ENCODE assay signal across 14 cellular contexts in the genomic region with DNA sequence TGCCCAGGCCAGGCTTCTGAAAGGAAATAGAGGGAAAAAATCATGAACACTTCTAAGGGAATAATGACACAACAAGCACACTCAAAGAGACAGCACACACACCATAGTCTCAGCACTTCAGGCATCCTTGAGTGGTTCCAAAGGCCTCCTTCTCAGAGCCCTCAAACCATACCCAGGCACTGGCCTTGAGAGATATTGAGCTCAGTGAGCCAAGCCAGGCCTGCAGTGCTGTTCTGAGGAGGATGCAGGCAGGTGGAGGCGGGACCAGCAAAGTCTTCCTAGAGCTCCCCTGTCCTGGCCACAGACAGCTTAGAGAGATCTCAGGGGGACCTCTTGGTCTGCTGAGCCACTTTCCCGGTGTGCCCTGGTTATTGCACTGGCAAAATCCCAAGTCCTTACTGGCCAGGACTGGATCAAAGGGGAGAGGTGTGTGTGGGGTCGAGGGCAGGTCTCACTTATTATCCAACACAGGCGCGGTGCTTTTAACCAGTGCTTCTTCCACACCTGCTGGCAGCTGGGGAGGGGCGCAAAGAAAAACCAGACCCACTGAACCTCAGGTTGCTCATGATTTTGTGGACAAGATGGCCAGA.
DNase-seq lines count a peak whose midpoint lies in the region; ATAC-seq, FAIRE-seq and TF ChIP-seq lines count a peak whose summit lies in the region.
"Had no signal": no experiment of that assay in that cellular context is flagged by ENCODE, and none has a peak within 500 bp of the region (broad histone marks: within the 10 kb centered on the region; RNA-seq: fewer than 3 reads in every experiment).

No MANE protein-coding gene starts in this region.

- no peaks in the 10 kb centered on the region for H3K27me3 ChIP-seq in astrocyte (ENCODE audit: insufficient read depth, low read length)
- H3K27me3 ChIP-seq in transverse colon = no peaks in the 10 kb centered on the region

- peaks cover 18% of the 10 kb centered on the region for H3K4me1 ChIP-seq in astrocyte (ENCODE audit: insufficient read depth, low read length)
- peaks cover 0 to 41% (median 8%) of the 10 kb centered on the region in 4 donors for H3K4me1 ChIP-seq in transverse colon

- intact Hi-C loops in cardiac septum (cut with DNase I) (no loop called here), Right ventricle myocardium inferior (cut with DNase I) (no loop called here), transverse colon (cut with DNase I; ENCODE audit: low total_unique reads) (no loop called here)

- no peaks in the 10 kb centered on the region for H3K79me2 ChIP-seq in astrocyte (ENCODE audit: insufficient read depth, low read length)

- peaks cover 2% of the 10 kb centered on the region for H3K36me3 Mint-ChIP-seq in astrocyte (ENCODE audit: low read depth, unreplicated experiment)
- no peaks in the 10 kb centered on the region for H3K36me3 Mint-ChIP-seq in nephron (ENCODE audit: low read depth)

- no peaks in the 10 kb centered on the region for H3K9me3 ChIP-seq in astrocyte (ENCODE audit: insufficient read depth, low read depth, low read length)
- no peaks in the 10 kb centered on the region for H3K9me3 ChIP-seq in transverse colon

- H3K4me3 ChIP-seq in astrocyte (ENCODE audit: insufficient read depth, low read depth, low read length) (no peak overlapping the region), transverse colon (no peak overlapping the region)

- H3K9ac ChIP-seq in astrocyte (ENCODE audit: low read length) = no peak overlapping the region

- in situ Hi-C loops in transverse colon (cut with MboI; ENCODE audit: low pct_ligation_motif_present in 1 of 4, low pct_unique_long_range_greater_than_20kb in 1 of 4, low sequenced_read_pairs in 3 of 4) = no loop called here

- no peaks in the 10 kb centered on the region for H4K20me1 ChIP-seq in astrocyte (ENCODE audit: insufficient read depth, low read length)

- H3K4me2 ChIP-seq in astrocyte (ENCODE audit: low read length) = no peak overlapping the region

- H3K27me3 Mint-ChIP-seq in astrocyte (ENCODE audit: low read depth, unreplicated experiment) (peaks cover 3% of the 10 kb centered on the region), nephron (ENCODE audit: low read depth) (no peaks in the 10 kb centered on the region)

- H3K36me3 ChIP-seq in astrocyte (ENCODE audit: insufficient read depth, low read length) (no peaks in the 10 kb centered on the region), transverse colon (no peaks in the 10 kb centered on the region)

- DNase-seq in cardiac septum (ENCODE audit: low spot score) (peak; percentile 73), Right ventricle myocardium inferior (ENCODE audit: missing footprints) (no peak), astrocyte (ENCODE audit: low read depth) (no peak), transverse colon (no peak), Kasumi-1 (lab: John Stamatoyannopoulos, UW) (no peak), COLO829 (ENCODE audit: low spot score) (no peak), ureter (ENCODE audit: low spot score) (no peak)
- DNase-seq: activated effector memory CD4-positive, alpha-beta T cell treated with Interleukin-2 at 50 U/mL for 16 hours; hypothalamus; NCI-H1105 treated with DMSO at 0.1 percent for 48 hours; NCI-H510A had no signal

- no peak for TF ChIP-seq CTCF in astrocyte (IDR thresholded peaks at IDR 0.05; ENCODE audit: insufficient read depth, low read depth, low read length)
- no peak for TF ChIP-seq CTCF in nephron (IDR thresholded peaks at IDR 0.05; ENCODE audit: unreplicated experiment in 3 of 3)
- no peak for TF ChIP-seq CTCF in transverse colon (IDR thresholded peaks at IDR 0.05)

- no peak for TF ChIP-seq EP300 in transverse colon (IDR thresholded peaks at IDR 0.05; ENCODE audit: low read depth)

- peaks cover 16% of the 10 kb centered on the region for H3K4me1 Mint-ChIP-seq in astrocyte (ENCODE audit: low read depth, unreplicated experiment)
- H3K4me1 Mint-ChIP-seq in nephron = peaks cover 32% of the 10 kb centered on the region
- H3K4me1 Mint-ChIP-seq: neural crest cell had no signal

- no peak overlapping the region for H2AFZ ChIP-seq in astrocyte (ENCODE audit: low read depth, low read length)

- H3K9me3 Mint-ChIP-seq in astrocyte (ENCODE audit: unreplicated experiment) (peaks cover 2% of the 10 kb centered on the region), nephron (peaks cover 2% of the 10 kb centered on the region)

- WGBS in transverse colon (ENCODE audit: low coverage in 1 of 2), 2 donors = 72% methylated on average over 6 of the region's 6 CpGs; no CpG with 5 or more reads in 1 of the 2 donors

- ATAC-seq in Right ventricle myocardium inferior = no peak

- no peak for TF ChIP-seq POLR2A in transverse colon (IDR thresholded peaks at IDR 0.05)

- H3K27ac ChIP-seq in astrocyte (ENCODE audit: low read depth, low read length) (no peak overlapping the region), transverse colon (peak overlapping the region; percentile 8 to 52 (median 28))

- no peak for FAIRE-seq in astrocyte (lab: Jason Lieb, UNC)
- FAIRE-seq: bronchial epithelial cell had no signal

- peak overlapping the region; percentile 53 for H3K27ac Mint-ChIP-seq in astrocyte (ENCODE audit: unreplicated experiment)
- peak overlapping the region; percentile 17 to 82 (median 32) for H3K27ac Mint-ChIP-seq in nephron

- H3K4me3 Mint-ChIP-seq in astrocyte (ENCODE audit: unreplicated experiment) (no peak overlapping the region), nephron (no peak overlapping the region)
- H3K4me3 Mint-ChIP-seq: neural crest cell had no signal
